1 cellular context compared by ENCODE assay signal in the genomic region with DNA sequence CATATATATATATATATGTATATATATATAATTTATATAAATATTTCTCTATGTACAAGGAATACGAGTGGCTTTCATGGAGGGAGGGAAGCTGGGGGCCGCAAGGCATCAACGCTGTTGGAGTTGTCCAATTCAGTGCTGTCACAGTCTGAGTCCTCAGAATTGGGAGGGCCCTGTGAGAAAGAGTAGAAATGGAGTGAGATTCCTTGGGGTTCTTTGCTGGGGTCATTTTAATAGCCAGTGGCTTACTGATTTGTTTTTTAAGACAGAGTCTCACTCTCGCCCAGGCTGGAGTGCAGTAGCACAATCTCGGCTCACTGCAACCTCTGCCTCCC.
TF ChIP-seq lines count a peak whose summit lies in the region.

No MANE protein-coding gene starts in this region.

TF ChIP-seq in H1, 55 proteins besides CTCF, POLR2A, EP300 and RAD21:
- TF ChIP-seq POLR2AphosphoS5 (IDR thresholded peaks at IDR 0.05; ENCODE audit: low read depth, low read length) (peak; percentile 53; the same call in 1 of the 2 replicates), ASH2L (IDR thresholded peaks at IDR 0.05; ENCODE audit: low read length) (no peak)
